ENCODE assay signal across 23 cellular contexts in genomic region chr17:77310336-77310735, GRCh38.
DNase-seq lines count a peak whose midpoint lies in the region; ATAC-seq, FAIRE-seq and TF ChIP-seq lines count a peak whose summit lies in the region.
"Had no signal": no experiment of that assay in that cellular context is flagged by ENCODE, and none has a peak within 500 bp of the region (broad histone marks: within the 10 kb centered on the region; RNA-seq: fewer than 3 reads in every experiment).

No MANE protein-coding gene starts in this region.

- intact Hi-C loops in activated CD4-positive, alpha-beta T cell treated with anti-CD3 and anti-CD28 coated beads, Interleukin-2, amount 10 ng/mL, durations not matched to agents 24 days and 14 days (cut with micrococcal nuclease) = no loop called here
- intact Hi-C loops in K562 (cut with micrococcal nuclease) = no loop called here

- no peak overlapping the region for H3K27ac ChIP-seq in K562 (ENCODE audit: extremely low read depth, low read depth, low read length)
- H3K27ac ChIP-seq in neural progenitor cell = no peak overlapping the region
- H3K27ac ChIP-seq: 22Rv1, SJCRH30 had no signal

- H3K27ac Mint-ChIP-seq in activated CD4-positive, alpha-beta T cell treated with anti-CD3 and anti-CD28 coated beads, Interleukin-2, amount 10 ng/mL, durations not matched to agents 7 days and 5 days = peak overlapping the region; percentile 25
- no peak overlapping the region for H3K27ac Mint-ChIP-seq in activated CD4-positive, alpha-beta T cell treated with anti-CD3 and anti-CD28 coated beads, Interleukin-2, amount 10 ng/mL, durations not matched to agents 24 days and 14 days
- peak overlapping the region; percentile 46 for H3K27ac Mint-ChIP-seq in neural progenitor cell
- H3K27ac Mint-ChIP-seq: CD8-positive, alpha-beta T cell had no signal

- H3K9ac ChIP-seq in K562 (ENCODE audit: insufficient read depth in 1 of 2, low read depth in 2 of 2, low read length in 2 of 2) (no peak overlapping the region; a peak in 1 of 4 replicates), neural progenitor cell (no peak overlapping the region)

- no peak for TF ChIP-seq POLR2A in K562 (conservative IDR thresholded peaks at IDR 0.05)

- WGBS in K562 (ENCODE audit: insufficient coverage, low coverage, missing lambda C conversion rate) = 37% methylated on average over 19 of the region's 19 CpGs

- H3K9me1 ChIP-seq in K562 (ENCODE audit: control insufficient read depth, insufficient read depth, low read length) = peaks cover 2% of the 10 kb centered on the region

- no peak overlapping the region for H3K4me3 ChIP-seq in K562
- no peak overlapping the region for H3K4me3 ChIP-seq in neural progenitor cell
- H3K4me3 ChIP-seq: SJCRH30 had no signal

- H3K4me3 Mint-ChIP-seq in activated CD4-positive, alpha-beta T cell treated with anti-CD3 and anti-CD28 coated beads, Interleukin-2, amount 10 ng/mL, durations not matched to agents 7 days and 5 days = no peak overlapping the region
- H3K4me3 Mint-ChIP-seq in activated CD4-positive, alpha-beta T cell treated with anti-CD3 and anti-CD28 coated beads, Interleukin-2, amount 10 ng/mL, durations not matched to agents 24 days and 14 days = no peak overlapping the region
- no peak overlapping the region for H3K4me3 Mint-ChIP-seq in neural progenitor cell
- H3K4me3 Mint-ChIP-seq: CD8-positive, alpha-beta T cell had no signal

- no peak for DNase-seq in activated CD4-positive, alpha-beta T cell treated with anti-CD3 and anti-CD28 coated beads, Interleukin-2, amount 10 ng/mL, durations not matched to agents 7 days and 5 days
- no peak for DNase-seq in activated CD4-positive, alpha-beta T cell treated with anti-CD3 and anti-CD28 coated beads, Interleukin-2, amount 10 ng/mL, durations not matched to agents 24 days and 14 days
- DNase-seq in K562 (ENCODE audit: extremely low read depth in 1 of 4, low spot score in 3 of 4) = no peak
- no peak for DNase-seq in neural progenitor cell (ENCODE audit: low spot score)
- DNase-seq in urothelium cell line (ENCODE audit: low spot score) = no peak
- DNase-seq in KG1 (lab: John Stamatoyannopoulos, UW) = no peak
- DNase-seq: C1 segment of cervical spinal cord; CD8-positive, alpha-beta T cell; KBM-7; NCI-H1105; NCI-H146; NCI-H2029; NCI-H226; NCI-H510A treated with DMSO at 0.1 percent for 48 hours; NCI-H774; NK-92 treated with Interleukin-12 subunit alpha and Interleukin-12 subunit beta, amount 100 ng/mL, for 24 hours; SJCRH30 had no signal

- FAIRE-seq in K562 (lab: Jason Lieb, UNC) (no peak), urothelium cell line (lab: Jason Lieb, UNC) (peak; percentile 74)
- FAIRE-seq: G401.6, GM12892, H1 had no signal

- in situ Hi-C loops in K562 (cut with MboI) = no loop called here

- no TSS peak for BruUV-seq in K562 (replicated peaks; lab: Mats Ljungman, UMichigan)

- peaks cover 0 to 26% of the 10 kb centered on the region in 2 experiments; a peak in 2 of 5 replicates for H3K4me1 ChIP-seq in K562 (replicated peaks in 1 of 2; ENCODE audit: control insufficient read depth in 2 of 2, insufficient read depth in 2 of 2, low read length in 2 of 2)
- H3K4me1 ChIP-seq in neural progenitor cell = peaks cover 6% of the 10 kb centered on the region

- POLR2A ChIA-PET in activated CD4-positive, alpha-beta T cell treated with anti-CD3 and anti-CD28 coated beads, Interleukin-2, amount 10 ng/mL, durations not matched to agents 7 days and 5 days (lab: Charles Lee) = no interaction called here
- POLR2A ChIA-PET in K562 (lab: Yijun Ruan, JAX) = interaction anchor here (1.3 kb wide), 1 partner anchor 12 kb away, joined by 4 read pairs; no protein-coding TSS in a partner anchor

- H3K27me3 ChIP-seq in K562 (ENCODE audit: control insufficient read depth in 2 of 2, insufficient read depth in 2 of 2, low read length in 2 of 2) = peaks cover 3 to 45% of the 10 kb centered on the region in 2 experiments; a peak in 3 of 5 replicates
- H3K27me3 ChIP-seq in neural progenitor cell = no peaks in the 10 kb centered on the region
- H3K27me3 ChIP-seq: SJCRH30 had no signal

- H3F3A ChIP-seq in neural progenitor cell (ENCODE audit: low read depth) = no peaks in the 10 kb centered on the region

- H3K36me3 ChIP-seq in K562 (ENCODE audit: control insufficient read depth, insufficient read depth, low read length) (no peaks in the 10 kb centered on the region), neural progenitor cell (no peaks in the 10 kb centered on the region)
- H3K36me3 ChIP-seq: SJCRH30 had no signal

- ATAC-seq in K562 (no peak), HG02763 (IDR thresholded peaks at IDR 0.05; ENCODE audit: unreplicated experiment) (no peak), GM21576 (IDR thresholded peaks at IDR 0.05; ENCODE audit: unreplicated experiment) (no peak)
- ATAC-seq: CD8-positive, alpha-beta T cell had no signal

- no peak overlapping the region for H2AFZ ChIP-seq in K562 (ENCODE audit: low read depth, low read length)
- no peak overlapping the region for H2AFZ ChIP-seq in neural progenitor cell (replicated peaks)

- no peak for TF ChIP-seq RAD21 in K562 (CRISPR knock-in tag; conservative IDR thresholded peaks at IDR 0.05 in 1 of 2, IDR thresholded peaks at IDR 0.05 in 1 of 2)

- CTCF ChIA-PET in activated CD4-positive, alpha-beta T cell treated with anti-CD3 and anti-CD28 coated beads, Interleukin-2, amount 10 ng/mL, durations not matched to agents 7 days and 5 days (lab: Charles Lee) = no interaction called here
- CTCF ChIA-PET in K562 (lab: Yijun Ruan, JAX; ENCODE audit: low intra/inter-chr PET ratio) = no interaction called here

- TF ChIP-seq EP300 in K562 (IDR thresholded peaks at IDR 0.05; ENCODE audit: low read length) = no peak

- no peaks in the 10 kb centered on the region for H3K36me3 Mint-ChIP-seq in activated CD4-positive, alpha-beta T cell treated with anti-CD3 and anti-CD28 coated beads, Interleukin-2, amount 10 ng/mL, durations not matched to agents 7 days and 5 days (ENCODE audit: low read depth)
- H3K36me3 Mint-ChIP-seq in activated CD4-positive, alpha-beta T cell treated with anti-CD3 and anti-CD28 coated beads, Interleukin-2, amount 10 ng/mL, durations not matched to agents 24 days and 14 days (ENCODE audit: low read depth) = no peaks in the 10 kb centered on the region
- no peaks in the 10 kb centered on the region for H3K36me3 Mint-ChIP-seq in neural progenitor cell
- H3K36me3 Mint-ChIP-seq: CD8-positive, alpha-beta T cell had no signal

- H3K27me3 Mint-ChIP-seq in activated CD4-positive, alpha-beta T cell treated with anti-CD3 and anti-CD28 coated beads, Interleukin-2, amount 10 ng/mL, durations not matched to agents 7 days and 5 days = no peaks in the 10 kb centered on the region
- peaks cover 8% of the 10 kb centered on the region for H3K27me3 Mint-ChIP-seq in activated CD4-positive, alpha-beta T cell treated with anti-CD3 and anti-CD28 coated beads, Interleukin-2, amount 10 ng/mL, durations not matched to agents 24 days and 14 days
- peaks cover 6% of the 10 kb centered on the region for H3K27me3 Mint-ChIP-seq in neural progenitor cell (ENCODE audit: insufficient read depth, low read depth)

- H3K4me1 Mint-ChIP-seq in activated CD4-positive, alpha-beta T cell treated with anti-CD3 and anti-CD28 coated beads, Interleukin-2, amount 10 ng/mL, durations not matched to agents 7 days and 5 days = no peaks in the 10 kb centered on the region
- no peaks in the 10 kb centered on the region for H3K4me1 Mint-ChIP-seq in activated CD4-positive, alpha-beta T cell treated with anti-CD3 and anti-CD28 coated beads, Interleukin-2, amount 10 ng/mL, durations not matched to agents 24 days and 14 days
- H3K4me1 Mint-ChIP-seq in neural progenitor cell = peaks cover 13% of the 10 kb centered on the region

- H3K4me2 ChIP-seq in K562 (ENCODE audit: insufficient read depth, low read length) (no peak overlapping the region), neural progenitor cell (no peak overlapping the region)

- no peaks in the 10 kb centered on the region for H3K79me2 ChIP-seq in K562 (ENCODE audit: control insufficient read depth, insufficient read depth, low read length)
- no peaks in the 10 kb centered on the region for H3K79me2 ChIP-seq in neural progenitor cell (ENCODE audit: low read depth)

- no peaks in the 10 kb centered on the region for H3K9me3 Mint-ChIP-seq in activated CD4-positive, alpha-beta T cell treated with anti-CD3 and anti-CD28 coated beads, Interleukin-2, amount 10 ng/mL, durations not matched to agents 7 days and 5 days
- H3K9me3 Mint-ChIP-seq in activated CD4-positive, alpha-beta T cell treated with anti-CD3 and anti-CD28 coated beads, Interleukin-2, amount 10 ng/mL, durations not matched to agents 24 days and 14 days = no peaks in the 10 kb centered on the region
- H3K9me3 Mint-ChIP-seq in neural progenitor cell = no peaks in the 10 kb centered on the region
- H3K9me3 Mint-ChIP-seq: CD8-positive, alpha-beta T cell had no signal

- no peaks in the 10 kb centered on the region for H3K9me3 ChIP-seq in K562 (replicated peaks; ENCODE audit: control insufficient read depth, insufficient read depth, low read depth, low read length)
- H3K9me3 ChIP-seq in neural progenitor cell (ENCODE audit: low read depth) = no peaks in the 10 kb centered on the region
- H3K9me3 ChIP-seq: SJCRH30 had no signal

- H4K20me1 ChIP-seq in K562 (replicated peaks; ENCODE audit: control insufficient read depth, insufficient read depth, low read length) (peaks cover 7% of the 10 kb centered on the region), neural progenitor cell (ENCODE audit: low read depth) (no peaks in the 10 kb centered on the region)

- TF ChIP-seq CTCF in K562 (IDR thresholded peaks at IDR 0.05 in 2 of 3, conservative IDR thresholded peaks at IDR 0.05 in 1 of 3; ENCODE audit: insufficient read depth in 2 of 3, low read depth in 1 of 3, low read length in 3 of 3) (no peak), neural progenitor cell (IDR thresholded peaks at IDR 0.05) (no peak)

TF ChIP-seq in K562, 482 proteins besides CTCF, POLR2A, EP300 and RAD21 (continues in another document):
- TF ChIP-seq RAD51 (IDR thresholded peaks at IDR 0.05; ENCODE audit: borderline replicate concordance, low read depth) (no peak), SREBF2 (CRISPR knock-in tag; IDR thresholded peaks at IDR 0.05) (no peak)
- TF ChIP-seq, protein P1, sequence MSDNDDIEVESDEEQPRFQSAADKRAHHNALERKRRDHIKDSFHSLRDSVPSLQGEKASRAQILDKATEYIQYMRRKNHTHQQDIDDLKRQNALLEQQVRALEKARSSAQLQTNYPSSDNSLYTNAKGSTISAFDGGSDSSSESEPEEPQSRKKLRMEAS (CRISPR knock-in tag; IDR thresholded peaks at IDR 0.05) = 0 out of 2 replicates have a peak, but pooled peaks have one; percentile 26
